ENCODE assay signal across 8 cellular contexts in the genomic region with DNA sequence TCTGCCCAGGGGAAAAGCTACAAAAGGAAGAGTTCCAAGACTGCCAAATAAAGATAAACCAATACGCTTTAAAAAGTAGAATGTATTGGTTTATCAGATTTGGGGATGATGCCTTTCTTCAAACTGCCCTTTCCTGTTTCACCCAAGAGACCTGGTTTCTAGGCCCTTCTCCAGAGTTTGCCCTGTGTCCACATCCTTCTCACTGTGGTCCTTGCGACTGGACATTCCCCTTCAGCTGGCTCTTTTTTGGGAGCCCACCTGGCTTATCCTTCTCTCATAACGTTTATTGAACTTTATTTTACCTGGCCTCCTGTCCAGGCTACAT. TPM values are rescaled to one million over a fixed set of nuclear protein-coding genes. Genes with fewer than 3 reads are reported as not detected.
DNase-seq lines count a peak whose midpoint lies in the region; ATAC-seq, FAIRE-seq and TF ChIP-seq lines count a peak whose summit lies in the region.

No MANE protein-coding gene starts in this region.

- no peaks in the 10 kb centered on the region for H3K36me3 ChIP-seq in iPS-15b (ENCODE audit: control insufficient read depth, insufficient read depth, low read length)

- no peak for FAIRE-seq in HTR-8/SVneo (lab: Jason Lieb, UNC)

- H3K4me3 ChIP-seq in HFF-Myc (replicated peaks; ENCODE audit: low read depth, low read length), result peak overlapping the region; percentile 79
- H3K4me3 ChIP-seq in iPS-15b (ENCODE audit: low read depth, low read length), result peak overlapping the region; percentile 94

- no peaks in the 10 kb centered on the region for H3K27me3 Mint-ChIP-seq in activated T-helper 17 cell treated with anti-CD3 and anti-CD28 coated beads, Interleukin-2, amount 50 U/mL, for 72 hours
- H3K27me3 Mint-ChIP-seq in stimulated activated memory B cell treated with anti-CD40 and anti-IgM and Interleukin-4, amounts not matched to agents 10 μg/mL and 1 μg/mL and 100 μg/mL, for 72 hours, result no peaks in the 10 kb centered on the region

- peak overlapping the region; percentile 94 for H3K27ac Mint-ChIP-seq in activated T-helper 17 cell treated with anti-CD3 and anti-CD28 coated beads, Interleukin-2, amount 50 U/mL, for 72 hours
- H3K27ac Mint-ChIP-seq in stimulated activated memory B cell treated with anti-CD40 and anti-IgM and Interleukin-4, amounts not matched to agents 10 μg/mL and 1 μg/mL and 100 μg/mL, for 72 hours, result peak overlapping the region; percentile 96

- peaks cover 6% of the 10 kb centered on the region for H3K4me1 ChIP-seq in iPS-15b (ENCODE audit: control insufficient read depth, insufficient read depth, low read length)

- peaks cover 17% of the 10 kb centered on the region for H3K4me1 Mint-ChIP-seq in activated T-helper 17 cell treated with anti-CD3 and anti-CD28 coated beads, Interleukin-2, amount 50 U/mL, for 72 hours
- H3K4me1 Mint-ChIP-seq in stimulated activated memory B cell treated with anti-CD40 and anti-IgM and Interleukin-4, amounts not matched to agents 10 μg/mL and 1 μg/mL and 100 μg/mL, for 72 hours, result peaks cover 24% of the 10 kb centered on the region

- no peaks in the 10 kb centered on the region for H3K9me3 Mint-ChIP-seq in activated T-helper 17 cell treated with anti-CD3 and anti-CD28 coated beads, Interleukin-2, amount 50 U/mL, for 72 hours
- no peaks in the 10 kb centered on the region for H3K9me3 Mint-ChIP-seq in stimulated activated memory B cell treated with anti-CD40 and anti-IgM and Interleukin-4, amounts not matched to agents 10 μg/mL and 1 μg/mL and 100 μg/mL, for 72 hours

- peak overlapping the region; percentile 66 for H3K9ac ChIP-seq in iPS-15b (ENCODE audit: low read depth, low read length)

- no peaks in the 10 kb centered on the region for H3K27me3 ChIP-seq in iPS-15b (ENCODE audit: control insufficient read depth, insufficient read depth, low read length)

- no peak for TF ChIP-seq CTCF in HFF-Myc (IDR thresholded peaks at IDR 0.05; ENCODE audit: low read depth, low read length, missing control alignments)

- H3K36me3 Mint-ChIP-seq in activated T-helper 17 cell treated with anti-CD3 and anti-CD28 coated beads, Interleukin-2, amount 50 U/mL, for 72 hours (ENCODE audit: low read depth), result peaks cover 29% of the 10 kb centered on the region
- H3K36me3 Mint-ChIP-seq in stimulated activated memory B cell treated with anti-CD40 and anti-IgM and Interleukin-4, amounts not matched to agents 10 μg/mL and 1 μg/mL and 100 μg/mL, for 72 hours, result peaks cover 14% of the 10 kb centered on the region

- no peaks in the 10 kb centered on the region for H3K9me3 ChIP-seq in iPS-15b (ENCODE audit: control insufficient read depth, insufficient read depth, low read length)

- no peak for ATAC-seq in activated T-helper 17 cell treated with anti-CD3 and anti-CD28 coated beads, Interleukin-2, amount 50 U/mL, for 72 hours (replicated peaks)
- no peak for ATAC-seq in stimulated activated memory B cell treated with anti-CD40 and anti-IgM and Interleukin-4, amounts not matched to agents 10 μg/mL and 1 μg/mL and 100 μg/mL, for 72 hours
- ATAC-seq in GM19455 (IDR thresholded peaks at IDR 0.05; ENCODE audit: unreplicated experiment) (no peak), GM18858 (IDR thresholded peaks at IDR 0.05; ENCODE audit: unreplicated experiment) (no peak)

- DNase-seq in HFF-Myc (ENCODE audit: extremely low read depth, low read depth), result no peak
- no peak for DNase-seq in NCI-H524 (lab: John Stamatoyannopoulos, UW)
- no peak for DNase-seq in HTR-8/SVneo (ENCODE audit: insufficient read length, low spot score)

- peak overlapping the region; percentile 88 for H3K4me3 Mint-ChIP-seq in activated T-helper 17 cell treated with anti-CD3 and anti-CD28 coated beads, Interleukin-2, amount 50 U/mL, for 72 hours
- peak overlapping the region; percentile 91 for H3K4me3 Mint-ChIP-seq in stimulated activated memory B cell treated with anti-CD40 and anti-IgM and Interleukin-4, amounts not matched to agents 10 μg/mL and 1 μg/mL and 100 μg/mL, for 72 hours

RNA-seq across cellular contexts. Expression of gene CZIB, which starts 0.5 kb away (rescaled TPM):
- total RNA-seq in activated T-helper 17 cell treated with anti-CD3 and anti-CD28 coated beads, Interleukin-2, amount 50 U/mL, for 72 hours, result 10 to 100 TPM; 43.0 to 48.8 TPM

RNA-seq across cellular contexts. Expression of gene MAGOH, which starts 17.4 kb away (rescaled TPM):
- 10 to 100 TPM; 49.6 to 83.9 TPM for total RNA-seq in activated T-helper 17 cell treated with anti-CD3 and anti-CD28 coated beads, Interleukin-2, amount 50 U/mL, for 72 hours

RNA-seq across cellular contexts. Expression of gene CPT2, which starts 24.3 kb away (rescaled TPM):
- 10 to 100 TPM; 14.5 to 16.5 TPM for total RNA-seq in activated T-helper 17 cell treated with anti-CD3 and anti-CD28 coated beads, Interleukin-2, amount 50 U/mL, for 72 hours
